In the genomic region with DNA sequence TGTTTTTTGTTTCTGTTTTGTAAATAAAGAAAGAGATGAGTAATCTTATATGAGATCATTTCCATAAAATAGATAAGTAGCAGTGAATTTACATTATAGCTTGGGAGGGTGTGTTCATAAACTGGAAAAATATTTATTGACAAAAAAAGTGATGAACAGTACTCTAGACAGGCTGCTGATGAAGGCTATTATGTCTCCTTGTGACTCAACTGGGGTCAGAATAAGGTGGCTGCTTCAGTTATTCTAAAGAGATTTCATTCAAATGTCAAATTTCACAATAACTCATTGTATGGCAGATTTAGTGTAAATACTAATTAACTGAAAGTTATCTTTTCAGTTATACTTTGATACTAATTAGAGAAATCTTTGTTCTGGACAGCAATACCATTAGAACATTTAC, we compare ENCODE assay signal across 1 cellular context.
TF ChIP-seq lines count a peak whose summit lies in the region.

No MANE protein-coding gene starts in this region.

TF ChIP-seq in GM12878, 131 proteins besides CTCF, POLR2A, EP300 and RAD21 (continued from another document):
- peak; percentile 61; the same call in 1 of the 2 replicates for TF ChIP-seq ZBTB40 (IDR thresholded peaks at IDR 0.05; ENCODE audit: borderline replicate concordance)
